ENCODE assay signal across 11 cellular contexts in the genomic region with DNA sequence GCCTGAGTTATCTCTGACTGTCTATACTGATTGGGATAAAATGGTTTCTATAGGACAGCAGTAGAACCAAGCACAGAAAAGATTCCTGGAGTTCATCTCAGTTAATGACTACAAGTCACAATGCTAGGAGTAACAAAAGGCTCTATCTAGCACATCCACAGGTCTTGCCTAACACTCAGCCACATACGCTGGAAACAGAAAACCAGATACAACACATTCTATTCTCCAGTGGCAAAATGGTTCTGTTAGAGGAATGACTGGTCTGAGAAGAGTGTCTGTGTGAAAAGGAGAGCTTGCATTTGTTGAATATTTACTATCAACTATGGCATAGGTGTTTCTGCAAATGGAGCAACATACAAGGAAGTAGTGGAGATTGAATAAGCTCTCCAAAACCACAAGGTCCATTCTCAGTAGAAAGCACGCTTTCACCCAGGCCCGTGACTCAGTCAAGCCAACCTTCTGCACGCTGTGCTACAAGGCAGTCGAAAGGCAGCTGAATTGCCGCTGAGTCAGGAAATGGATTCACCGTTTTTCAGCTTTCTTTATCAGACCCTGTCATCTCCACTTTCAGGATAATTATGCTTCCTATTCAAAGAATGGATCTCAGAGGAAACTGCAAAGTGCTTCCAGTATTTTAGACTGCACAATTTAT.
DNase-seq lines count a peak whose midpoint lies in the region; ATAC-seq, FAIRE-seq and TF ChIP-seq lines count a peak whose summit lies in the region.
"Had no signal": no experiment of that assay in that cellular context is flagged by ENCODE, and none has a peak within 500 bp of the region (broad histone marks: within the 10 kb centered on the region; RNA-seq: fewer than 3 reads in every experiment).

No MANE protein-coding gene starts in this region.

- H3K27me3 ChIP-seq in HepG2 (ENCODE audit: control insufficient read depth in 1 of 2, insufficient read depth in 2 of 2, low read length in 2 of 2) (no peaks in the 10 kb centered on the region), right lobe of liver (no peaks in the 10 kb centered on the region), PC-3 (ENCODE audit: low read length) (no peaks in the 10 kb centered on the region), small intestine (ENCODE audit: control insufficient read depth in 2 of 2, insufficient read depth in 2 of 2, low read length in 2 of 2) (no peaks in the 10 kb centered on the region), tibial artery (no peaks in the 10 kb centered on the region)
- no peaks in the 10 kb centered on the region for H3K27me3 ChIP-seq in CD8-positive, alpha-beta memory T cell (ENCODE audit: insufficient read depth, low read length, poor library complexity, severe bottlenecking)

- no peaks in the 10 kb centered on the region for H3K36me3 Mint-ChIP-seq in CD8-positive, alpha-beta memory T cell

- no peaks in the 10 kb centered on the region for H3K79me2 ChIP-seq in HepG2 (ENCODE audit: insufficient read depth, low read length)
- H3K79me2 ChIP-seq in PC-3 (ENCODE audit: low read length): no peaks in the 10 kb centered on the region

- H3K4me2 ChIP-seq in HepG2 (ENCODE audit: low read depth, low read length) (no peak overlapping the region), PC-3 (ENCODE audit: low read length) (peak overlapping the region; percentile 41)

- no peak overlapping the region for H3K9ac ChIP-seq in HepG2 (ENCODE audit: insufficient read depth, low read depth, low read length)
- no peak overlapping the region; the same call in 1 of the 2 replicates for H3K9ac ChIP-seq in PC-3 (ENCODE audit: low read length)

- no peak for FAIRE-seq in HepG2 (lab: Jason Lieb, UNC)
- FAIRE-seq in small intestine (lab: Jason Lieb, UNC): no peak

- TF ChIP-seq POLR2A in HepG2 (IDR thresholded peaks at IDR 0.05; ENCODE audit: insufficient read depth in 1 of 2, low read depth in 2 of 2, low read length in 2 of 2): no peak
- TF ChIP-seq POLR2A in right lobe of liver (IDR thresholded peaks at IDR 0.05): no peak

- WGBS in HepG2 (ENCODE audit: low lambda C conversion rate): 7% methylated on average over 7 of the region's 7 CpGs
- WGBS in right lobe of liver (ENCODE audit: insufficient coverage, low coverage, low lambda C conversion rate, missing lambda C conversion rate): 41% methylated on average over 7 of the region's 7 CpGs
- 54 to 84% (median 70%) methylated on average over 7 of the region's 7 CpGs for WGBS in small intestine, 3 donors

- TF ChIP-seq CTCF in HepG2 (CRISPR knock-in tag; IDR thresholded peaks at IDR 0.05) (no peak), right lobe of liver (IDR thresholded peaks at IDR 0.05) (no peak), PC-3 (conservative IDR thresholded peaks at IDR 0.05; ENCODE audit: low read depth, low read length) (no peak), epithelial cell of proximal tubule (conservative IDR thresholded peaks at IDR 0.05; ENCODE audit: low read depth, low read length) (no peak), tibial artery (IDR thresholded peaks at IDR 0.05) (no peak)

- no peak for TF ChIP-seq RAD21 in HepG2 (CRISPR knock-in tag; IDR thresholded peaks at IDR 0.05)

- in situ Hi-C loops in HepG2 (cut with HindIII; ENCODE audit: extremely low pct_ligation_motif_present, low pct_unique_long_range_greater_than_20kb): no loop called here

- DNase-seq in HepG2 (ENCODE audit: low spot score) (peak; percentile 1), right lobe of liver (no peak), PC-3 (peak; percentile 72), epithelial cell of proximal tubule (ENCODE audit: low read depth) (peak; percentile 84), small intestine (no peak), NCI-H526 treated with DMSO at 0.1 percent for 48 hours (lab: John Stamatoyannopoulos, UW) (no peak), tibial artery (no peak)
- no peak for DNase-seq in CD8-positive, alpha-beta memory T cell
- DNase-seq: effector CD4-positive, alpha-beta T cell; NCI-H2171 treated with DMSO at 0.1 percent for 48 hours had no signal

- H3K4me3 ChIP-seq in HepG2 (replicated peaks in 1 of 3; ENCODE audit: insufficient read depth in 1 of 3, low read depth in 2 of 3, low read length in 3 of 3) (no peak overlapping the region), right lobe of liver (no peak overlapping the region), PC-3 (ENCODE audit: low read length) (peak overlapping the region; percentile 32; the same call in 1 of the 2 replicates), epithelial cell of proximal tubule (ENCODE audit: low read depth, low read length) (peak overlapping the region; percentile 32), small intestine (ENCODE audit: low read depth in 1 of 2, low read length in 2 of 2) (no peak overlapping the region), tibial artery (no peak overlapping the region)
- no peak overlapping the region for H3K4me3 ChIP-seq in CD8-positive, alpha-beta memory T cell (ENCODE audit: low read length)

- H3K4me3 Mint-ChIP-seq in CD8-positive, alpha-beta memory T cell: no peak overlapping the region
- H3K4me3 Mint-ChIP-seq: T-helper 1 cell treated with Interleukin-12 subunit alpha and Interleukin-12 subunit beta and Interleukin-4 antibody, amounts not matched to agents 30 μg/mL and 1 μg/mL, for 36 hours had no signal

- TF ChIP-seq EP300 in HepG2 (IDR thresholded peaks at IDR 0.05; ENCODE audit: low read depth in 2 of 2, low read length in 2 of 2): no peak
- TF ChIP-seq EP300 in HepG2 (CRISPR knock-in tag; IDR thresholded peaks at IDR 0.05; ENCODE audit: borderline replicate concordance): no peak

- H3K9me3 ChIP-seq in HepG2 (ENCODE audit: low read length) (peaks cover 54% of the 10 kb centered on the region), right lobe of liver (no peaks in the 10 kb centered on the region), PC-3 (ENCODE audit: low read length) (no peaks in the 10 kb centered on the region), small intestine (ENCODE audit: control insufficient read depth, low read depth) (no peaks in the 10 kb centered on the region), tibial artery (no peaks in the 10 kb centered on the region)
- H3K9me3 ChIP-seq in CD8-positive, alpha-beta memory T cell (ENCODE audit: low read length): no peaks in the 10 kb centered on the region

- intact Hi-C loops in HepG2 (cut with micrococcal nuclease; ENCODE audit: unreplicated experiment) (no loop called here), right lobe of liver (cut with DNase I) (no loop called here), PC-3 (cut with micrococcal nuclease) (loop anchor here (10.0 kb wide), 1 partner anchor 201 kb away; no protein-coding TSS in a partner anchor), tibial artery (cut with DNase I; ENCODE audit: low total_unique reads) (no loop called here)

- no peak overlapping the region for H3K27ac Mint-ChIP-seq in CD8-positive, alpha-beta memory T cell
- H3K27ac Mint-ChIP-seq: T-helper 1 cell treated with Interleukin-12 subunit alpha and Interleukin-12 subunit beta and Interleukin-4 antibody, amounts not matched to agents 30 μg/mL and 1 μg/mL, for 36 hours had no signal

- peaks cover 0 to 3% (median 0%) of the 10 kb centered on the region in 5 donors for H3K9me3 Mint-ChIP-seq in CD8-positive, alpha-beta memory T cell
- H3K9me3 Mint-ChIP-seq: T-helper 1 cell treated with Interleukin-12 subunit alpha and Interleukin-12 subunit beta and Interleukin-4 antibody, amounts not matched to agents 30 μg/mL and 1 μg/mL, for 36 hours had no signal

- no peaks in the 10 kb centered on the region for H3K9me2 ChIP-seq in PC-3 (replicated peaks; ENCODE audit: low read length)

- no peaks in the 10 kb centered on the region for H3K27me3 Mint-ChIP-seq in CD8-positive, alpha-beta memory T cell

- H3K4me1 ChIP-seq in HepG2 (ENCODE audit: insufficient read depth, low read length): no peaks in the 10 kb centered on the region
- peaks cover 0 to 8% (median 0%) of the 10 kb centered on the region in 4 donors for H3K4me1 ChIP-seq in right lobe of liver
- H3K4me1 ChIP-seq in PC-3 (ENCODE audit: insufficient read depth, low read length): peaks cover 14% of the 10 kb centered on the region
- H3K4me1 ChIP-seq in small intestine (ENCODE audit: control insufficient read depth in 2 of 2, insufficient read depth in 1 of 2, low read depth in 1 of 2, low read length in 1 of 2): no peaks in the 10 kb centered on the region
- H3K4me1 ChIP-seq in tibial artery: peaks cover 0 to 10% (median 0%) of the 10 kb centered on the region in 4 donors
- H3K4me1 ChIP-seq in CD8-positive, alpha-beta memory T cell (ENCODE audit: insufficient read depth, low read length): no peaks in the 10 kb centered on the region

- H3K4me1 Mint-ChIP-seq in CD8-positive, alpha-beta memory T cell: no peaks in the 10 kb centered on the region

- BruUV-seq in HepG2 (replicated peaks; lab: Mats Ljungman, UMichigan) (no TSS peak), PC-3 (replicated peaks; lab: Mats Ljungman, UMichigan) (no TSS peak)

- ATAC-seq in HepG2: peak; percentile 32; the same call in 1 of the 3 replicates
- ATAC-seq in right lobe of liver: no peak
- ATAC-seq in PC-3: peak; percentile 90

- H4K20me1 ChIP-seq in HepG2 (ENCODE audit: insufficient read depth, low read length): no peaks in the 10 kb centered on the region
- H4K20me1 ChIP-seq in PC-3 (ENCODE audit: low read length): no peaks in the 10 kb centered on the region

- CTCF ChIA-PET in HepG2 (lab: Yijun Ruan, JAX; ENCODE audit: low intra/inter-chr PET ratio, low total read pairs): no interaction called here
- CTCF ChIA-PET in PC-3 (lab: Charles Lee): no interaction called here
- CTCF ChIA-PET in CD8-positive, alpha-beta memory T cell (lab: Charles Lee): no interaction called here

- no peaks in the 10 kb centered on the region for H3F3A ChIP-seq in PC-3 (ENCODE audit: low read length, unreplicated experiment)

- H3K36me3 ChIP-seq in HepG2 (replicated peaks in 1 of 2; ENCODE audit: control insufficient read depth in 1 of 2, insufficient read depth in 2 of 2, low read length in 2 of 2) (no peaks in the 10 kb centered on the region), right lobe of liver (no peaks in the 10 kb centered on the region), PC-3 (ENCODE audit: low read depth, low read length) (no peaks in the 10 kb centered on the region), small intestine (ENCODE audit: control insufficient read depth in 2 of 2, insufficient read depth in 2 of 2, low read length in 2 of 2) (no peaks in the 10 kb centered on the region), tibial artery (no peaks in the 10 kb centered on the region)
- no peaks in the 10 kb centered on the region for H3K36me3 ChIP-seq in CD8-positive, alpha-beta memory T cell (ENCODE audit: insufficient read depth, low read length)

- POLR2A ChIA-PET in HepG2 (lab: Yijun Ruan, JAX): no interaction called here
- POLR2A ChIA-PET in PC-3 (lab: Charles Lee; ENCODE audit: unreplicated experiment): interaction anchor here (0.6 kb wide), 1 partner anchor 40 kb away, joined by 3 read pairs; no protein-coding TSS in a partner anchor
- POLR2A ChIA-PET in CD8-positive, alpha-beta memory T cell (lab: Charles Lee): no interaction called here

- H2AFZ ChIP-seq in HepG2 (ENCODE audit: low read length): no peak overlapping the region
- H2AFZ ChIP-seq in PC-3 (ENCODE audit: low read length): 0 out of 2 replicates have a peak overlapping the region, but pooled peaks have one; percentile 18

- H3K27ac ChIP-seq in HepG2 (ENCODE audit: extremely low read length, insufficient read depth, low read length): no peak overlapping the region
- H3K27ac ChIP-seq in right lobe of liver: no peak overlapping the region
- H3K27ac ChIP-seq in PC-3 (ENCODE audit: low read length): peak overlapping the region; percentile 73
- no peak overlapping the region for H3K27ac ChIP-seq in small intestine (ENCODE audit: low read depth in 1 of 2, low read length in 1 of 2)
- no peak overlapping the region for H3K27ac ChIP-seq in tibial artery
- H3K27ac ChIP-seq in CD8-positive, alpha-beta memory T cell (ENCODE audit: low read depth, low read length): no peak overlapping the region

Comparison
In these comparisons a context has a peak if more than half of its experiments do, and no peak if none do; other contexts are left out.
1. ATAC-seq: peak in HepG2 (single experiment) and PC-3 (single experiment); none in right lobe of liver (0 of 4).
2. DNase-seq: peak in HepG2 (single experiment), PC-3 (single experiment) and epithelial cell of proximal tubule (single experiment); none in right lobe of liver (0 of 3), small intestine (single experiment), NCI-H526 treated with DMSO at 0.1 percent for 48 hours (single experiment), tibial artery (0 of 2) and CD8-positive, alpha-beta memory T cell (0 of 5).
3. H3K4me3 ChIP-seq: peak in PC-3 (single experiment) and epithelial cell of proximal tubule (single experiment); none in HepG2 (0 of 3), right lobe of liver (0 of 3), small intestine (0 of 2), tibial artery (0 of 2) and CD8-positive, alpha-beta memory T cell (single experiment).